In genomic region chr1:111704776-111705175, GRCh38 we compare ENCODE assay signal across 18 cellular contexts. TPM values are rescaled to one million over a fixed set of nuclear protein-coding genes. Genes with fewer than 3 reads are reported as not detected.
A peak's percentile ranks its signal among the peaks of the same experiment; 100 is the strongest.
DNase-seq lines count a peak whose midpoint lies in the region; ATAC-seq and TF ChIP-seq lines count a peak whose summit lies in the region.
"Had no signal": no experiment of that assay in that cellular context is flagged by ENCODE, and none has a peak within 500 bp of the region (broad histone marks: within the 10 kb centered on the region; RNA-seq: fewer than 3 reads in every experiment).

No MANE protein-coding gene starts in this region.

- H3K27me3 ChIP-seq in kidney epithelial cell (ENCODE audit: control insufficient read depth, insufficient read depth, low read length): no peaks in the 10 kb centered on the region

- TF ChIP-seq CTCF in kidney epithelial cell (IDR thresholded peaks at IDR 0.05; ENCODE audit: insufficient read depth, low read length, poor library complexity, severe bottlenecking): no peak

- peak; percentile 89 for ATAC-seq in activated T-helper 17 cell treated with anti-CD3 and anti-CD28 coated beads, Interleukin-2, amount 50 U/mL, for 72 hours (replicated peaks)
- ATAC-seq in stimulated activated naive CD8-positive, alpha-beta T cell treated with anti-CD3 and anti-CD28 coated beads, Interleukin-15, Interleukin-2, amounts not matched to agents 100 U/mL and 50 U/mL, for 24 hours: peak; percentile 57
- ATAC-seq: psoas muscle, Right ventricle myocardium inferior had no signal

- H3K9me3 Mint-ChIP-seq in activated T-cell treated with anti-CD3 and anti-CD28 coated beads, Interleukin-2, amount 50 U/mL, for 24 hours: no peaks in the 10 kb centered on the region
- no peaks in the 10 kb centered on the region for H3K9me3 Mint-ChIP-seq in activated T-helper 17 cell treated with anti-CD3 and anti-CD28 coated beads, Interleukin-2, amount 50 U/mL, for 72 hours
- H3K9me3 Mint-ChIP-seq: nephron progenitor cell; stimulated activated naive CD8-positive, alpha-beta T cell treated with anti-CD3 and anti-CD28 coated beads, Interleukin-15, Interleukin-2, amounts not matched to agents 100 ng/mL and 50 ng/mL, for 24 hours had no signal

- peaks cover 93% of the 10 kb centered on the region for H3K36me3 Mint-ChIP-seq in activated T-cell treated with anti-CD3 and anti-CD28 coated beads, Interleukin-2, amount 50 U/mL, for 24 hours (ENCODE audit: low read depth)
- H3K36me3 Mint-ChIP-seq in activated T-helper 17 cell treated with anti-CD3 and anti-CD28 coated beads, Interleukin-2, amount 50 U/mL, for 72 hours (ENCODE audit: low read depth): peaks cover 100% of the 10 kb centered on the region

- no peak for DNase-seq in activated T-cell treated with anti-CD3 and anti-CD28 coated beads, Interleukin-2, amount 50 U/mL, for 24 hours
- DNase-seq in activated T-cell treated with anti-CD3 and anti-CD28 coated beads, Interleukin-2, amount 50 U/mL, for 1 hour: no peak
- peak; percentile 12 for DNase-seq in kidney epithelial cell (ENCODE audit: low read depth)
- no peak for DNase-seq in stimulated activated naive CD8-positive, alpha-beta T cell treated with anti-CD3 and anti-CD28 coated beads, Interleukin-15, Interleukin-2, amounts not matched to agents 100 U/mL and 50 U/mL, for 24 hours
- DNase-seq in T1000 (lab: John Stamatoyannopoulos, UW): no peak
- DNase-seq in NCI-H2227 (lab: John Stamatoyannopoulos, UW; ENCODE audit: unreplicated experiment): no peak
- no peak for DNase-seq in cerebellum (ENCODE audit: low spot score)
- DNase-seq: activated T-cell treated with anti-CD3 and anti-CD28 coated beads for 4 hours; amygdala; CD4-positive, CD25-positive, alpha-beta regulatory T cell; DMS79; mesenchymal stem cell; NCI-H1048; nephron progenitor cell; psoas muscle had no signal

- no peaks in the 10 kb centered on the region for H3K36me3 ChIP-seq in kidney epithelial cell (ENCODE audit: control insufficient read depth, insufficient read depth, low read length)

- H3K4me1 Mint-ChIP-seq in activated T-cell treated with anti-CD3 and anti-CD28 coated beads, Interleukin-2, amount 50 U/mL, for 24 hours (ENCODE audit: low read depth): peaks cover 52% of the 10 kb centered on the region
- peaks cover 33% of the 10 kb centered on the region for H3K4me1 Mint-ChIP-seq in activated T-helper 17 cell treated with anti-CD3 and anti-CD28 coated beads, Interleukin-2, amount 50 U/mL, for 72 hours
- H3K4me1 Mint-ChIP-seq: nephron progenitor cell had no signal

- peak overlapping the region; percentile 31 for H3K27ac Mint-ChIP-seq in activated T-cell treated with anti-CD3 and anti-CD28 coated beads, Interleukin-2, amount 50 U/mL, for 24 hours
- H3K27ac Mint-ChIP-seq in activated T-helper 17 cell treated with anti-CD3 and anti-CD28 coated beads, Interleukin-2, amount 50 U/mL, for 72 hours: no peak overlapping the region
- H3K27ac Mint-ChIP-seq: nephron progenitor cell had no signal

- no peaks in the 10 kb centered on the region for H3K27me3 Mint-ChIP-seq in activated T-cell treated with anti-CD3 and anti-CD28 coated beads, Interleukin-2, amount 50 U/mL, for 24 hours
- H3K27me3 Mint-ChIP-seq in activated T-helper 17 cell treated with anti-CD3 and anti-CD28 coated beads, Interleukin-2, amount 50 U/mL, for 72 hours: no peaks in the 10 kb centered on the region
- H3K27me3 Mint-ChIP-seq: CD4-positive, CD25-positive, alpha-beta regulatory T cell; stimulated activated naive CD8-positive, alpha-beta T cell treated with anti-CD3 and anti-CD28 coated beads, Interleukin-15, Interleukin-2, amounts not matched to agents 100 ng/mL and 50 ng/mL, for 24 hours had no signal

- H3K4me3 ChIP-seq in kidney epithelial cell (ENCODE audit: low read depth, low read length): no peak overlapping the region
- H3K4me3 ChIP-seq: psoas muscle had no signal

- no peak overlapping the region for H3K4me3 Mint-ChIP-seq in activated T-cell treated with anti-CD3 and anti-CD28 coated beads, Interleukin-2, amount 50 U/mL, for 24 hours
- H3K4me3 Mint-ChIP-seq in activated T-helper 17 cell treated with anti-CD3 and anti-CD28 coated beads, Interleukin-2, amount 50 U/mL, for 72 hours: no peak overlapping the region
- H3K4me3 Mint-ChIP-seq: CD4-positive, CD25-positive, alpha-beta regulatory T cell; nephron progenitor cell; stimulated activated naive CD8-positive, alpha-beta T cell treated with anti-CD3 and anti-CD28 coated beads, Interleukin-15, Interleukin-2, amounts not matched to agents 100 ng/mL and 50 ng/mL, for 24 hours had no signal

RNA-seq across cellular contexts. Expression of gene INKA2, which starts 34.4 kb away (rescaled TPM):
- total RNA-seq in activated T-helper 17 cell treated with anti-CD3 and anti-CD28 coated beads, Interleukin-2, amount 50 U/mL, for 72 hours: 1 to 10 TPM; 2.0 to 3.8 TPM
- total RNA-seq in kidney epithelial cell (1.2 and 3.0 TPM in 2 replicates), cerebellum (15.9 TPM)
- total RNA-seq: CD4-positive, CD25-positive, alpha-beta regulatory T cell had no signal

RNA-seq across cellular contexts. Expression of gene DDX20, which starts 50.9 kb away (rescaled TPM):
- 10 to 100 TPM in 1 of 2 donors, 1 to 10 TPM in 1; 9.0 to 22.5 TPM for total RNA-seq in activated T-helper 17 cell treated with anti-CD3 and anti-CD28 coated beads, Interleukin-2, amount 50 U/mL, for 72 hours
- 24.7 and 29.2 TPM in 2 replicates for total RNA-seq in kidney epithelial cell
- 19.6 TPM for total RNA-seq in cerebellum
